Comparison of ENCODE assay signal across 16 cellular contexts in the genomic region with DNA sequence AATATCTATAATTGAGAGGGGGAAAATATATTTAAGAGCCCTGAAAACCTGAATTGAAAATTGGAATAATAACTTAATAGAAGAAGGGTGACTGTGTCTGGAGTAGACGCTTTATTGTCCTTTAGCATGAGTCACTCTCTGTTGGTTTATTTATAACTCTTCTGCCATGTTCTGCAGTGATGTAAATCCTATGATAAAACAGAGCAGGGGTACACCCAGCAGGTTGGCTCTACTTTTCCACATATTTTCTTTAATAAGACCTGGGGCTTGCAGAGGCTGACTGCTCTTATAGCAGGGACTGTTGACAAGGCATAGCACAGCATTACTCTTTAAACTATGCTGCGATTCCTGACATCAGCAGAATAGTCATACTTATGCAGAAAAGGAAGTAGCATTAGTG.
DNase-seq lines count a peak whose midpoint lies in the region; ATAC-seq and TF ChIP-seq lines count a peak whose summit lies in the region.
"Had no signal": no experiment of that assay in that cellular context is flagged by ENCODE, and none has a peak within 500 bp of the region (broad histone marks: within the 10 kb centered on the region; RNA-seq: fewer than 3 reads in every experiment).

No MANE protein-coding gene starts in this region.

- in situ Hi-C loops in GM13976 (cut with MboI; ENCODE audit: low sequenced_read_pairs, unreplicated experiment), result no loop called here

- intact Hi-C loops in activated T-helper 1 cell treated with anti-CD3 and anti-CD28 coated beads, Interleukin-12 subunit alpha, Interleukin-12 subunit beta, Interleukin-2, Interleukin-4 antibody, amounts not matched to agents 30 ng/mL and 10 ng/mL and 1 ng/mL, durations not matched to agents 14 hours and 24 hours and 36 hours (cut with micrococcal nuclease), result no loop called here

- no peak overlapping the region for H3K4me3 Mint-ChIP-seq in activated T-helper 1 cell treated with anti-CD3 and anti-CD28 coated beads, Interleukin-12 subunit alpha, Interleukin-12 subunit beta, Interleukin-2, Interleukin-4 antibody, amounts not matched to agents 30 ng/mL and 10 ng/mL and 1 ng/mL, durations not matched to agents 14 hours and 24 hours and 36 hours
- no peak overlapping the region for H3K4me3 Mint-ChIP-seq in stimulated activated effector memory CD8-positive, alpha-beta T cell treated with anti-CD3 and anti-CD28 coated beads, Interleukin-12 subunit alpha, Interleukin-12 subunit beta, amount 100 ng/mL, for 72 hours
- H3K4me3 Mint-ChIP-seq: activated naive CD8-positive, alpha-beta T cell; T-helper 1 cell treated with Interleukin-12 subunit alpha and Interleukin-12 subunit beta and Interleukin-4 antibody, amounts not matched to agents 30 μg/mL and 1 μg/mL, for 36 hours had no signal

- no peaks in the 10 kb centered on the region for H3K4me1 Mint-ChIP-seq in activated T-helper 1 cell treated with anti-CD3 and anti-CD28 coated beads, Interleukin-12 subunit alpha, Interleukin-12 subunit beta, Interleukin-2, Interleukin-4 antibody, amounts not matched to agents 30 ng/mL and 10 ng/mL and 1 ng/mL, durations not matched to agents 14 hours and 24 hours and 36 hours (ENCODE audit: low read depth)
- no peaks in the 10 kb centered on the region for H3K4me1 Mint-ChIP-seq in stimulated activated effector memory CD8-positive, alpha-beta T cell treated with anti-CD3 and anti-CD28 coated beads, Interleukin-12 subunit alpha, Interleukin-12 subunit beta, amount 100 ng/mL, for 72 hours

- no peak overlapping the region for H3K27ac Mint-ChIP-seq in activated T-helper 1 cell treated with anti-CD3 and anti-CD28 coated beads, Interleukin-12 subunit alpha, Interleukin-12 subunit beta, Interleukin-2, Interleukin-4 antibody, amounts not matched to agents 30 ng/mL and 10 ng/mL and 1 ng/mL, durations not matched to agents 14 hours and 24 hours and 36 hours
- no peak overlapping the region for H3K27ac Mint-ChIP-seq in stimulated activated effector memory CD8-positive, alpha-beta T cell treated with anti-CD3 and anti-CD28 coated beads, Interleukin-12 subunit alpha, Interleukin-12 subunit beta, amount 100 ng/mL, for 72 hours
- H3K27ac Mint-ChIP-seq: activated naive CD8-positive, alpha-beta T cell; T-helper 1 cell treated with Interleukin-12 subunit alpha and Interleukin-12 subunit beta and Interleukin-4 antibody, amounts not matched to agents 30 μg/mL and 1 μg/mL, for 36 hours had no signal

- ATAC-seq in stimulated activated effector memory CD8-positive, alpha-beta T cell treated with anti-CD3 and anti-CD28 coated beads, Interleukin-12 subunit alpha, Interleukin-12 subunit beta, amount 100 ng/mL, for 72 hours, result no peak
- ATAC-seq: lower lobe of right lung had no signal

- no peaks in the 10 kb centered on the region for H3K36me3 Mint-ChIP-seq in activated T-helper 1 cell treated with anti-CD3 and anti-CD28 coated beads, Interleukin-12 subunit alpha, Interleukin-12 subunit beta, Interleukin-2, Interleukin-4 antibody, amounts not matched to agents 30 ng/mL and 10 ng/mL and 1 ng/mL, durations not matched to agents 14 hours and 24 hours and 36 hours (ENCODE audit: low read depth)
- H3K36me3 Mint-ChIP-seq in stimulated activated effector memory CD8-positive, alpha-beta T cell treated with anti-CD3 and anti-CD28 coated beads, Interleukin-12 subunit alpha, Interleukin-12 subunit beta, amount 100 ng/mL, for 72 hours, result no peaks in the 10 kb centered on the region
- H3K36me3 Mint-ChIP-seq: activated naive CD8-positive, alpha-beta T cell had no signal

- H3K4me3 ChIP-seq in WI38 (ENCODE audit: low read depth, low read length), result 0 out of 2 replicates have a peak overlapping the region, but pooled peaks have one; percentile 5
- H3K4me3 ChIP-seq: esophagus squamous epithelium, lower lobe of right lung, PC-9 had no signal

- H3K9me3 Mint-ChIP-seq in activated T-helper 1 cell treated with anti-CD3 and anti-CD28 coated beads, Interleukin-12 subunit alpha, Interleukin-12 subunit beta, Interleukin-2, Interleukin-4 antibody, amounts not matched to agents 30 ng/mL and 10 ng/mL and 1 ng/mL, durations not matched to agents 14 hours and 24 hours and 36 hours, result peaks cover 8% of the 10 kb centered on the region
- H3K9me3 Mint-ChIP-seq in stimulated activated effector memory CD8-positive, alpha-beta T cell treated with anti-CD3 and anti-CD28 coated beads, Interleukin-12 subunit alpha, Interleukin-12 subunit beta, amount 100 ng/mL, for 72 hours, result peaks cover 7% of the 10 kb centered on the region

- DNase-seq in A172 (ENCODE audit: low spot score) (peak; percentile 67), HT1080 (ENCODE audit: low read depth) (peak; percentile 63), kidney glomerular epithelial cell (lab: John Stamatoyannopoulos, UW) (peak; percentile 21), GM13976 (ENCODE audit: low spot score) (no peak)
- no peak for DNase-seq in activated T-helper 1 cell treated with anti-CD3 and anti-CD28 coated beads, Interleukin-12 subunit alpha, Interleukin-12 subunit beta, Interleukin-2, Interleukin-4 antibody, amounts not matched to agents 30 ng/mL and 10 ng/mL and 1 ng/mL, durations not matched to agents 14 hours and 24 hours and 36 hours (ENCODE audit: low spot score)
- no peak for DNase-seq in stimulated activated effector memory CD8-positive, alpha-beta T cell treated with anti-CD3 and anti-CD28 coated beads, Interleukin-12 subunit alpha, Interleukin-12 subunit beta, amount 100 ng/mL, for 72 hours (ENCODE audit: low spot score in 2 of 2)
- no peak for DNase-seq in central memory CD4-positive, alpha-beta T cell
- DNase-seq: activated CD4-positive, CD25-positive, alpha-beta regulatory T cell treated with anti-CD3 and anti-CD28 coated beads, Interleukin-2, amount 50 U/mL, for 72 hours; cortex of kidney; DMS 273 treated with DMSO at 0.1 percent for 48 hours; esophagus squamous epithelium; lower lobe of right lung had no signal

- TF ChIP-seq CTCF in WI38 (IDR thresholded peaks at IDR 0.05; ENCODE audit: low read depth, low read length) (no peak), GM13976 (IDR thresholded peaks at IDR 0.05; ENCODE audit: borderline replicate concordance, control extremely low read depth, extremely low read depth, insufficient read depth, missing control alignments) (no peak)

- no peaks in the 10 kb centered on the region for H3K27me3 Mint-ChIP-seq in activated T-helper 1 cell treated with anti-CD3 and anti-CD28 coated beads, Interleukin-12 subunit alpha, Interleukin-12 subunit beta, Interleukin-2, Interleukin-4 antibody, amounts not matched to agents 30 ng/mL and 10 ng/mL and 1 ng/mL, durations not matched to agents 14 hours and 24 hours and 36 hours (ENCODE audit: insufficient read depth)
- H3K27me3 Mint-ChIP-seq: activated naive CD8-positive, alpha-beta T cell had no signal

Comparison
In these comparisons a context has a peak if more than half of its experiments do, and no peak if none do; other contexts are left out.
1. DNase-seq: peak in A172 (single experiment), HT1080 (single experiment) and kidney glomerular epithelial cell (single experiment); none in GM13976 (single experiment), activated T-helper 1 cell treated with anti-CD3 and anti-CD28 coated beads, Interleukin-12 subunit alpha, Interleukin-12 subunit beta, Interleukin-2, Interleukin-4 antibody, amounts not matched to agents 30 ng/mL and 10 ng/mL and 1 ng/mL, durations not matched to agents 14 hours and 24 hours and 36 hours (single experiment), stimulated activated effector memory CD8-positive, alpha-beta T cell treated with anti-CD3 and anti-CD28 coated beads, Interleukin-12 subunit alpha, Interleukin-12 subunit beta, amount 100 ng/mL, for 72 hours (0 of 2) and central memory CD4-positive, alpha-beta T cell (single experiment).